In the genomic region with DNA sequence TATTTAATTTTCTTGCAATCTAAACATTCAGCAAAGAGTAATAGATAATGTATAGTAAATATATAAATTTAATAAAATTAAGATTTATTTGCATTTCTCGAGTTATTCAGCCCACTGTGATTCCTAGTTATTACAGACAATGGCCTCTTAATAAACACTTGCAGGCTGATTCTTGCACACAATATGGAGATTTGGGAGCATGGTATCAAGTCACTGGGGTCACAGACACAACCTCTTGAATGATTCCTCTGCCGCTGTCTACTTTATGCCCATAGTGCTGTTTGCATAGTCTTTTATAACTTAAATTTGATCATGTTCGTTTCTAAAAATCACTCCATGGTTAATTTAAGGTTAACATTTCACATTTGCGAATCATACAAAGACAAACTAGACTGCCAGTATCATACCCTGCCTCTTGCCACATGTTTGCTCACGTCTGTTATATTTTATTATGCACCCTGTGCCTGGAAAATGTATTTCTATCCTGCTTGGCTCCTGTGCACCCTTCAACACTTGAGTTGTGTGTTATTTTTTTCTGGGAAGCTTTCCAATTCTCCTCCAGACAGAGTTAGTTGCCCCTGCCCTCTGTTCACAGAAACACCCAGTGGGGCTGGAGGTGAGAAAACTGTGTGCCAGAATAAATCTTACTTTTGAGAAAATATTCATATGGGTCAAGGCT, we compare ENCODE assay signal across 1 cellular context.
TF ChIP-seq lines count a peak whose summit lies in the region.

No MANE protein-coding gene starts in this region.

TF ChIP-seq in A549, 52 proteins besides CTCF, POLR2A, EP300 and RAD21 (continued from another document):
- TF ChIP-seq, protein P1, sequence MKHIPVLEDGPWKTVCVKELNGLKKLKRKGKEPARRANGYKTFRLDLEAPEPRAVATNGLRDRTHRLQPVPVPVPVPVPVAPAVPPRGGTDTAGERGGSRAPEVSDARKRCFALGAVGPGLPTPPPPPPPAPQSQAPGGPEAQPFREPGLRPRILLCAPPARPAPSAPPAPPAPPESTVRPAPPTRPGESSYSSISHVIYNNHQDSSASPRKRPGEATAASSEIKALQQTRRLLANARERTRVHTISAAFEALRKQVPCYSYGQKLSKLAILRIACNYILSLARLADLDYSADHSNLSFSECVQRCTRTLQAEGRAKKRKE (CRISPR knock-in tag; IDR thresholded peaks at IDR 0.05; ENCODE audit: low read depth): no peak
- TF ChIP-seq CHD2 (IDR thresholded peaks at IDR 0.05; ENCODE audit: low read length, partially characterized antibody) (no peak), HDAC2 (IDR thresholded peaks at IDR 0.05) (no peak), ESRRA (IDR thresholded peaks at IDR 0.05; ENCODE audit: borderline replicate concordance, low read length) (no peak), ZFP36 (IDR thresholded peaks at IDR 0.05; ENCODE audit: borderline replicate concordance, partially characterized antibody) (no peak), RFX5 (IDR thresholded peaks at IDR 0.05) (no peak)
- TF ChIP-seq, protein P2, sequence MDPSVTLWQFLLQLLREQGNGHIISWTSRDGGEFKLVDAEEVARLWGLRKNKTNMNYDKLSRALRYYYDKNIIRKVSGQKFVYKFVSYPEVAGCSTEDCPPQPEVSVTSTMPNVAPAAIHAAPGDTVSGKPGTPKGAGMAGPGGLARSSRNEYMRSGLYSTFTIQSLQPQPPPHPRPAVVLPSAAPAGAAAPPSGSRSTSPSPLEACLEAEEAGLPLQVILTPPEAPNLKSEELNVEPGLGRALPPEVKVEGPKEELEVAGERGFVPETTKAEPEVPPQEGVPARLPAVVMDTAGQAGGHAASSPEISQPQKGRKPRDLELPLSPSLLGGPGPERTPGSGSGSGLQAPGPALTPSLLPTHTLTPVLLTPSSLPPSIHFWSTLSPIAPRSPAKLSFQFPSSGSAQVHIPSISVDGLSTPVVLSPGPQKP (IDR thresholded peaks at IDR 0.05; ENCODE audit: low read depth, low read length): no peak
